In the genomic region with DNA sequence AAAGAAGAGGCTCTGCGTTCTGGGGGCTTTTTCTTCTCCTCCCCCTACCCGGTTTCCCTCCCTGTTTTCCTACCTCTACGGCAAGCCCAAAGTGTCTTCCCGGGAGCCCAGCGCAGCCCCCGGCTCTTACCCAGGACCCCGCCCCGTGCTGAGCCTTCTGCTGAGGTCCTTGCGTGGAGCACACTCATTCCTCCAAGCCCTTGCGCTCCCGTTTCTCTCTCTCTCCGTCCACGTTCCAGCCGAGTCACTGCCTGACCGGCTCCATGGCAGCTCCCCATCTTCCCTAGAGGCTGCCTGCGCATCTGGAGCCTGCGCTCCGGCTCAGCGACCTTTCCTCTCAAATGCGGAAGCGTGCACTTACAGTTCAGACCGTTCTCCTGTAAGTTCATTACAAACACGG, we compare ENCODE assay signal across 1 cellular context.
TF ChIP-seq lines count a peak whose summit lies in the region.

No MANE protein-coding gene starts in this region.

TF ChIP-seq in GM23338, 12 proteins besides CTCF, POLR2A, EP300 and RAD21 (continued from another document):
- TF ChIP-seq, protein P1, sequence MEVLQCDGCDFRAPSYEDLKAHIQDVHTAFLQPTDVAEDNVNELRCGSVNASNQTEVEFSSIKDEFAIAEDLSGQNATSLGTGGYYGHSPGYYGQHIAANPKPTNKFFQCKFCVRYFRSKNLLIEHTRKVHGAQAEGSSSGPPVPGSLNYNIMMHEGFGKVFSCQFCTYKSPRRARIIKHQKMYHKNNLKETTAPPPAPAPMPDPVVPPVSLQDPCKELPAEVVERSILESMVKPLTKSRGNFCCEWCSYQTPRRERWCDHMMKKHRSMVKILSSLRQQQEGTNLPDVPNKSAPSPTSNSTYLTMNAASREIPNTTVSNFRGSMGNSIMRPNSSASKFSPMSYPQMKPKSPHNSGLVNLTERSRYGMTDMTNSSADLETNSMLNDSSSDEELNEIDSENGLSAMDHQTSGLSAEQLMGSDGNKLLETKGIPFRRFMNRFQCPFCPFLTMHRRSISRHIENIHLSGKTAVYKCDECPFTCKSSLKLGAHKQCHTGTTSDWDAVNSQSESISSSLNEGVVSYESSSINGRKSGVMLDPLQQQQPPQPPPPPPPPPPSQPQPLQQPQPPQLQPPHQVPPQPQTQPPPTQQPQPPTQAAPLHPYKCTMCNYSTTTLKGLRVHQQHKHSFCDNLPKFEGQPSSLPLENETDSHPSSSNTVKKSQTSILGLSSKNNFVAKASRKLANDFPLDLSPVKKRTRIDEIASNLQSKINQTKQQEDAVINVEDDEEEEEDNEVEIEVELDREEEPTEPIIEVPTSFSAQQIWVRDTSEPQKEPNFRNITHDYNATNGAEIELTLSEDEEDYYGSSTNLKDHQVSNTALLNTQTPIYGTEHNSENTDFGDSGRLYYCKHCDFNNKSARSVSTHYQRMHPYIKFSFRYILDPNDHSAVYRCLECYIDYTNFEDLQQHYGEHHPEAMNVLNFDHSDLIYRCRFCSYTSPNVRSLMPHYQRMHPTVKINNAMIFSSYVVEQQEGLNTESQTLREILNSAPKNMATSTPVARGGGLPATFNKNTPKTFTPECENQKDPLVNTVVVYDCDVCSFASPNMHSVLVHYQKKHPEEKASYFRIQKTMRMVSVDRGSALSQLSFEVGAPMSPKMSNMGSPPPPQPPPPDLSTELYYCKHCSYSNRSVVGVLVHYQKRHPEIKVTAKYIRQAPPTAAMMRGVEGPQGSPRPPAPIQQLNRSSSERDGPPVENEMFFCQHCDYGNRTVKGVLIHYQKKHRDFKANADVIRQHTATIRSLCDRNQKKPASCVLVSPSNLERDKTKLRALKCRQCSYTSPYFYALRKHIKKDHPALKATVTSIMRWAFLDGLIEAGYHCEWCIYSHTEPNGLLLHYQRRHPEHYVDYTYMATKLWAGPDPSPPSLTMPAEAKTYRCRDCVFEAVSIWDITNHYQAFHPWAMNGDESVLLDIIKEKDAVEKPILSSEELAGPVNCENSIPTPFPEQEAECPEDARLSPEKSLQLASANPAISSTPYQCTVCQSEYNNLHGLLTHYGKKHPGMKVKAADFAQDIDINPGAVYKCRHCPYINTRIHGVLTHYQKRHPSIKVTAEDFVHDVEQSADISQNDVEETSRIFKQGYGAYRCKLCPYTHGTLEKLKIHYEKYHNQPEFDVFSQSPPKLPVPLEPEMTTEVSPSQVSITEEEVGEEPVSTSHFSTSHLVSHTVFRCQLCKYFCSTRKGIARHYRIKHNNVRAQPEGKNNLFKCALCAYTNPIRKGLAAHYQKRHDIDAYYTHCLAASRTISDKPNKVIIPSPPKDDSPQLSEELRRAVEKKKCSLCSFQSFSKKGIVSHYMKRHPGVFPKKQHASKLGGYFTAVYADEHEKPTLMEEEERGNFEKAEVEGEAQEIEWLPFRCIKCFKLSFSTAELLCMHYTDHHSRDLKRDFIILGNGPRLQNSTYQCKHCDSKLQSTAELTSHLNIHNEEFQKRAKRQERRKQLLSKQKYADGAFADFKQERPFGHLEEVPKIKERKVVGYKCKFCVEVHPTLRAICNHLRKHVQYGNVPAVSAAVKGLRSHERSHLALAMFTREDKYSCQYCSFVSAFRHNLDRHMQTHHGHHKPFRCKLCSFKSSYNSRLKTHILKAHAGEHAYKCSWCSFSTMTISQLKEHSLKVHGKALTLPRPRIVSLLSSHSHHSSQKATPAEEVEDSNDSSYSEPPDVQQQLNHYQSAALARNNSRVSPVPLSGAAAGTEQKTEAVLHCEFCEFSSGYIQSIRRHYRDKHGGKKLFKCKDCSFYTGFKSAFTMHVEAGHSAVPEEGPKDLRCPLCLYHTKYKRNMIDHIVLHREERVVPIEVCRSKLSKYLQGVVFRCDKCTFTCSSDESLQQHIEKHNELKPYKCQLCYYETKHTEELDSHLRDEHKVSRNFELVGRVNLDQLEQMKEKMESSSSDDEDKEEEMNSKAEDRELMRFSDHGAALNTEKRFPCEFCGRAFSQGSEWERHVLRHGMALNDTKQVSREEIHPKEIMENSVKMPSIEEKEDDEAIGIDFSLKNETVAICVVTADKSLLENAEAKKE (CRISPR knock-in tag; IDR thresholded peaks at IDR 0.05), result no peak
- TF ChIP-seq, protein P2, sequence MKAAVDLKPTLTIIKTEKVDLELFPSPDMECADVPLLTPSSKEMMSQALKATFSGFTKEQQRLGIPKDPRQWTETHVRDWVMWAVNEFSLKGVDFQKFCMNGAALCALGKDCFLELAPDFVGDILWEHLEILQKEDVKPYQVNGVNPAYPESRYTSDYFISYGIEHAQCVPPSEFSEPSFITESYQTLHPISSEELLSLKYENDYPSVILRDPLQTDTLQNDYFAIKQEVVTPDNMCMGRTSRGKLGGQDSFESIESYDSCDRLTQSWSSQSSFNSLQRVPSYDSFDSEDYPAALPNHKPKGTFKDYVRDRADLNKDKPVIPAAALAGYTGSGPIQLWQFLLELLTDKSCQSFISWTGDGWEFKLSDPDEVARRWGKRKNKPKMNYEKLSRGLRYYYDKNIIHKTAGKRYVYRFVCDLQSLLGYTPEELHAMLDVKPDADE (IDR thresholded peaks at IDR 0.05), result no peak
- TF ChIP-seq POLR2AphosphoS5 (IDR thresholded peaks at IDR 0.05; ENCODE audit: low read depth), result no peak
